Comparison of ENCODE assay signal across 24 cellular contexts in the genomic region with DNA sequence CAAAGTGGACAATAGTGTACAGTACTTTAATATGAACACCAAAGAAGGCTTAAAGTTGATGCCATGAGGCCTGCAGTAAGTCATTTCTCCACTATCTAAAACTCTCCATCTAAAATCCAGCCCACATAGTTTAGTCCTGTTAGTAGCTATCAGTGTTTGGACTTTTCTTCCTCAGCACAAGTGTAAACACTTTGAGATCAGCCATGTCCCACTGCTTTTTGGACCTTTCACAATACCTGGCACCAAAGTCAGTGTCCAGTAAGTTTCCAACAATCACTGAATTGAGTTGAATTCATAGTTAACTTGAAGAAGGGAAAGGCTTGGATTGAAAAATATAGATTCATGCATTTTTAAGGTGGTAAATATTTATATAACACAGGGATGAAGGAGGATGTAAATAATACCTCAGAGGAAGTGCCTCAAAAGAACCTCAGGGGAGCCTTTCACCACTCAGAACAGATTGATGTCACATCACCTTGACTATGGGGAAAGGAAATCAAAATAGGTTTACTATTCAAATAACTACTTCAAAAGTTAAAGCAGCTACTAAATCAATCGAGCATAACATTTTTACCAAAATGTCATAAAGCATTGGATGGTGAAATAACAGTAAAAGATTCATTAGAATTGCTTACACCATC.
"Had no signal": no experiment of that assay in that cellular context is flagged by ENCODE, and none has a peak within 500 bp of the region (broad histone marks: within the 10 kb centered on the region; RNA-seq: fewer than 3 reads in every experiment).

No MANE protein-coding gene starts in this region.

- H3K27ac ChIP-seq: brain microvascular endothelial cell, epithelial cell of prostate, esophagus squamous epithelium, gastroesophageal sphincter had no signal

- H3K4me1 ChIP-seq: esophagus squamous epithelium, gastroesophageal sphincter had no signal

- DNase-seq: activated CD4-positive, alpha-beta memory T cell treated with anti-CD3 and anti-CD28 coated beads, Interleukin-2, amount 10 ng/mL, durations not matched to agents 7 days and 5 days; activated CD4-positive, alpha-beta T cell treated with anti-CD3 and anti-CD28 coated beads for 1 hour; activated CD4-positive, alpha-beta T cell treated with anti-CD3 and anti-CD28 coated beads for 4 hours; activated CD4-positive, alpha-beta T cell treated with anti-CD3 and anti-CD28 coated beads, Interleukin-2, amount 10 ng/mL, durations not matched to agents 7 days and 5 days; activated CD4-positive, alpha-beta T cell treated with anti-CD3 and anti-CD28 coated beads, Interleukin-2, amount 50 U/mL, for 4 hours; activated CD8-positive, alpha-beta memory T cell treated with anti-CD3 and anti-CD28 coated beads, Interleukin-2, amount 50 U/mL, for 48 hours; activated gamma-delta T cell; activated naive CD4-positive, alpha-beta T cell; activated naive CD4-positive, alpha-beta T cell treated with anti-CD3 and anti-CD28 coated beads, Interleukin-2, amount 10 ng/mL, durations not matched to agents 7 days and 5 days; activated naive CD8-positive, alpha-beta T cell treated with anti-CD3 and anti-CD28 coated beads, Interleukin-2, amount 10 ng/mL, durations not matched to agents 7 days and 5 days; activated T-cell treated with anti-CD3 and anti-CD28 coated beads for 4 hours; activated T-cell treated with anti-CD3 and anti-CD28 coated beads, Interleukin-2, amount 50 U/mL, for 24 hours; activated T-cell treated with anti-CD3 and anti-CD28 coated beads, Interleukin-2, amount 50 U/mL, for 72 hours; brain microvascular endothelial cell; cortex of kidney; dermis blood vessel endothelial cell; effector CD8-positive, alpha-beta T cell; esophagus squamous epithelium; foreskin melanocyte had no signal

- H3K4me3 Mint-ChIP-seq: activated CD4-positive, alpha-beta memory T cell treated with anti-CD3 and anti-CD28 coated beads, Interleukin-2, amount 10 ng/mL, durations not matched to agents 7 days and 5 days; activated CD4-positive, alpha-beta T cell treated with anti-CD3 and anti-CD28 coated beads, Interleukin-2, amount 10 ng/mL, durations not matched to agents 7 days and 5 days; activated naive CD4-positive, alpha-beta T cell treated with anti-CD3 and anti-CD28 coated beads, Interleukin-2, amount 10 ng/mL, durations not matched to agents 7 days and 5 days; activated naive CD8-positive, alpha-beta T cell treated with anti-CD3 and anti-CD28 coated beads, Interleukin-2, amount 10 ng/mL, durations not matched to agents 7 days and 5 days; activated T-cell treated with anti-CD3 and anti-CD28 coated beads, Interleukin-2, amount 50 U/mL, for 24 hours; T-helper 1 cell treated with Interleukin-12 subunit alpha and Interleukin-12 subunit beta and Interleukin-4 antibody, amounts not matched to agents 30 μg/mL and 1 μg/mL, for 36 hours; WTC11 had no signal

- H3K36me3 Mint-ChIP-seq: activated naive CD4-positive, alpha-beta T cell treated with anti-CD3 and anti-CD28 coated beads, Interleukin-2, amount 10 ng/mL, durations not matched to agents 7 days and 5 days; activated naive CD4-positive, alpha-beta T cell treated with anti-CD3 and anti-CD28 coated beads, Interleukin-2, amount 50 U/mL, for 72 hours; activated naive CD8-positive, alpha-beta T cell treated with anti-CD3 and anti-CD28 coated beads, Interleukin-2, amount 10 ng/mL, durations not matched to agents 7 days and 5 days; WTC11 had no signal

- H3K9me3 ChIP-seq: esophagus squamous epithelium, gastroesophageal sphincter had no signal

- H3K4me1 Mint-ChIP-seq: activated naive CD4-positive, alpha-beta T cell treated with anti-CD3 and anti-CD28 coated beads, Interleukin-2, amount 10 ng/mL, durations not matched to agents 7 days and 5 days; activated naive CD8-positive, alpha-beta T cell treated with anti-CD3 and anti-CD28 coated beads, Interleukin-2, amount 10 ng/mL, durations not matched to agents 7 days and 5 days had no signal

- H3K27me3 Mint-ChIP-seq: activated CD4-positive, alpha-beta memory T cell treated with anti-CD3 and anti-CD28 coated beads, Interleukin-2, amount 10 ng/mL, durations not matched to agents 7 days and 5 days; activated CD4-positive, alpha-beta T cell treated with anti-CD3 and anti-CD28 coated beads, Interleukin-2, amount 10 ng/mL, durations not matched to agents 7 days and 5 days; activated naive CD4-positive, alpha-beta T cell treated with anti-CD3 and anti-CD28 coated beads, Interleukin-2, amount 10 ng/mL, durations not matched to agents 7 days and 5 days had no signal

- H3K27ac Mint-ChIP-seq: activated CD4-positive, alpha-beta memory T cell treated with anti-CD3 and anti-CD28 coated beads, Interleukin-2, amount 10 ng/mL, durations not matched to agents 7 days and 5 days; activated CD4-positive, alpha-beta T cell treated with anti-CD3 and anti-CD28 coated beads, Interleukin-2, amount 10 ng/mL, durations not matched to agents 7 days and 5 days; activated naive CD4-positive, alpha-beta T cell treated with anti-CD3 and anti-CD28 coated beads, Interleukin-2, amount 10 ng/mL, durations not matched to agents 7 days and 5 days; activated naive CD4-positive, alpha-beta T cell treated with anti-CD3 and anti-CD28 coated beads, Interleukin-2, amount 50 U/mL, for 72 hours; activated naive CD8-positive, alpha-beta T cell treated with anti-CD3 and anti-CD28 coated beads, Interleukin-2, amount 10 ng/mL, durations not matched to agents 7 days and 5 days; activated T-cell treated with anti-CD3 and anti-CD28 coated beads, Interleukin-2, amount 50 U/mL, for 24 hours; activated T-cell treated with anti-CD3 and anti-CD28 coated beads, Interleukin-2, amount 50 U/mL, for 72 hours; T-helper 1 cell treated with Interleukin-12 subunit alpha and Interleukin-12 subunit beta and Interleukin-4 antibody, amounts not matched to agents 30 μg/mL and 1 μg/mL, for 36 hours; WTC11 had no signal

- H3K36me3 ChIP-seq: brain microvascular endothelial cell, esophagus squamous epithelium, gastroesophageal sphincter had no signal

- H3K9me3 Mint-ChIP-seq: activated CD4-positive, alpha-beta memory T cell treated with anti-CD3 and anti-CD28 coated beads, Interleukin-2, amount 10 ng/mL, durations not matched to agents 7 days and 5 days; activated CD4-positive, alpha-beta T cell treated with anti-CD3 and anti-CD28 coated beads, Interleukin-2, amount 10 ng/mL, durations not matched to agents 7 days and 5 days; activated naive CD4-positive, alpha-beta T cell treated with anti-CD3 and anti-CD28 coated beads, Interleukin-2, amount 10 ng/mL, durations not matched to agents 7 days and 5 days; activated naive CD4-positive, alpha-beta T cell treated with anti-CD3 and anti-CD28 coated beads, Interleukin-2, amount 50 U/mL, for 72 hours; activated naive CD8-positive, alpha-beta T cell treated with anti-CD3 and anti-CD28 coated beads, Interleukin-2, amount 10 ng/mL, durations not matched to agents 7 days and 5 days; activated T-cell treated with anti-CD3 and anti-CD28 coated beads, Interleukin-2, amount 50 U/mL, for 24 hours; T-helper 1 cell treated with Interleukin-12 subunit alpha and Interleukin-12 subunit beta and Interleukin-4 antibody, amounts not matched to agents 30 μg/mL and 1 μg/mL, for 36 hours; WTC11 had no signal

- H3K27me3 ChIP-seq: brain microvascular endothelial cell, esophagus squamous epithelium, gastroesophageal sphincter had no signal

- H3K4me3 ChIP-seq: esophagus squamous epithelium, gastroesophageal sphincter had no signal

- ATAC-seq: gastroesophageal sphincter, WTC11 had no signal
